ENCODE assay signal across 1 cellular context in genomic region chr5:135234242-135235000, GRCh38.
TF ChIP-seq lines count a peak whose summit lies in the region.

No MANE protein-coding gene starts in this region.

TF ChIP-seq in HepG2, 621 proteins besides CTCF, POLR2A, EP300 and RAD21 (continued from another document and continues in another):
- 0 out of 2 replicates have a peak, but pooled peaks have one; percentile 35 for TF ChIP-seq TFDP1 (CRISPR knock-in tag; IDR thresholded peaks at IDR 0.05; ENCODE audit: borderline replicate concordance)
- TF ChIP-seq ZNF484 (CRISPR knock-in tag; IDR thresholded peaks at IDR 0.05; ENCODE audit: borderline replicate concordance, low read depth), result no peak
- no peak for TF ChIP-seq ZXDC (CRISPR knock-in tag; IDR thresholded peaks at IDR 0.05)
- TF ChIP-seq MED1 (CRISPR knock-in tag; IDR thresholded peaks at IDR 0.05), result peak; percentile 23; the same call in 1 of the 2 replicates
- TF ChIP-seq ZNF451 (CRISPR knock-in tag; IDR thresholded peaks at IDR 0.05), result no peak
- TF ChIP-seq NAIF1 (CRISPR knock-in tag; IDR thresholded peaks at IDR 0.05; ENCODE audit: borderline replicate concordance), result no peak
- no peak for TF ChIP-seq ARHGAP35 (CRISPR knock-in tag; IDR thresholded peaks at IDR 0.05; ENCODE audit: borderline replicate concordance)
- no peak for TF ChIP-seq CENPX (CRISPR knock-in tag; IDR thresholded peaks at IDR 0.05)
- peak; percentile 48; the same call in 1 of the 2 replicates for TF ChIP-seq SAP130 (CRISPR knock-in tag; IDR thresholded peaks at IDR 0.05; ENCODE audit: low read depth)
- peak; percentile 51; the same call in 1 of the 2 replicates for TF ChIP-seq ZNF687 (CRISPR knock-in tag; IDR thresholded peaks at IDR 0.05)
- TF ChIP-seq TEAD2 (CRISPR knock-in tag; IDR thresholded peaks at IDR 0.05), result no peak
- TF ChIP-seq ZNF710 (CRISPR knock-in tag; IDR thresholded peaks at IDR 0.05; ENCODE audit: borderline replicate concordance), result no peak
- no peak for TF ChIP-seq HNRNPH1 (optimal IDR thresholded peaks at IDR 0.05; ENCODE audit: low read depth, low read length)
- TF ChIP-seq ZNF773 (CRISPR knock-in tag; IDR thresholded peaks at IDR 0.05; ENCODE audit: borderline replicate concordance), result no peak
- TF ChIP-seq TFDP2 (CRISPR knock-in tag; IDR thresholded peaks at IDR 0.05), result no peak
- no peak for TF ChIP-seq DNMT1 (CRISPR knock-in tag; IDR thresholded peaks at IDR 0.05)
- TF ChIP-seq ZMYM4 (CRISPR knock-in tag; IDR thresholded peaks at IDR 0.05), result peak; percentile 27; the same call in 1 of the 2 replicates
- no peak for TF ChIP-seq ZNF546 (CRISPR knock-in tag; conservative IDR thresholded peaks at IDR 0.05)
- TF ChIP-seq NCOA1 (CRISPR knock-in tag; IDR thresholded peaks at IDR 0.05), result no peak
- no peak for TF ChIP-seq FOXO4 (CRISPR knock-in tag; conservative IDR thresholded peaks at IDR 0.05)
- TF ChIP-seq E2F2 (CRISPR knock-in tag; IDR thresholded peaks at IDR 0.05; ENCODE audit: borderline replicate concordance), result no peak
- TF ChIP-seq TAF15 (IDR thresholded peaks at IDR 0.05; ENCODE audit: low read depth, low read length, poor library complexity, severe bottlenecking), result no peak
- TF ChIP-seq TEAD3 (CRISPR knock-in tag; optimal IDR thresholded peaks at IDR 0.05; ENCODE audit: borderline replicate concordance), result peak; percentile 15
- TF ChIP-seq RBM39 (IDR thresholded peaks at IDR 0.05; ENCODE audit: low read depth, low read length, poor library complexity, severe bottlenecking), result no peak
- TF ChIP-seq ZFP1 (CRISPR knock-in tag; IDR thresholded peaks at IDR 0.05), result no peak
- no peak for TF ChIP-seq ZNF407 (CRISPR knock-in tag; IDR thresholded peaks at IDR 0.05; ENCODE audit: not compliant biosample characterization)
- TF ChIP-seq BRF2 (CRISPR knock-in tag; IDR thresholded peaks at IDR 0.05), result no peak
